1 cellular context compared by ENCODE assay signal in the genomic region with DNA sequence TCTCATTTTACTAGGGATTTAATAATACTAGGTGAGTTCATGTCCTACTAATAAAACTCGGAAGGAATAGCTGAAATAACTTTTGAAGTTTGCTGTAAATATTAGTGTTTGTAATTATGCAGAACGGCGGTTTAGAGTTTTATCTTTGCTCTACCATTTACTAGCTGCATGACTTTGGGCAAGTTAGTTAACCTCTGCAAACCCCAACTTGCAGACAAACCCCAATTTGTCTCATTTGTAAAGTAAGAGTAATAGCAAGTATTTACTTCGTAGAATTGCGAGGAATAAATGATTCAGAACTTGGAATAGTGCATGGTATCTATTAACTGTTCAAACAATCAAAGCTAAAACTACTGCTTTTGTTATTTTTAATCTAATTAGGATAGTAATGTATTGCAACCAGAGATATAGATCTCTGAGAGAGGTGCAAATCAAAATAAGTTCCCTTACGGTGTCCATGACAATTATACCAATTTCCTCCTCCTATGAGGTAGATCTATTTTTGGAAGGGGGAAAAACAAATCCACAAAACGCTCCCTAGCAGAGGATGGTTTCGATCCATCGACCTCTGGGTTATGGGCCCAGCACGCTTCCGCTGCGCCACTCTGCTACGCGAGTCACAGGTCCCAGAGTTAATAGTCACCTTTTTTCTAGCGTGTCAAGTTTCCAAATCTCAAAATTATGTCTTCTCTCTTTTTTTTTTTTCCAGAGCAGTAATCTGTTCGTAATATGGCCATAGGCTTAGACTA.
TF ChIP-seq lines count a peak whose summit lies in the region.

No MANE protein-coding gene starts in this region.

TF ChIP-seq in HepG2, 621 proteins besides CTCF, POLR2A, EP300 and RAD21 (continued from another document and continues in another):
- TF ChIP-seq NFAT5 (CRISPR knock-in tag; IDR thresholded peaks at IDR 0.05) (no peak), NFRKB (IDR thresholded peaks at IDR 0.05) (no peak), ZNF124 (CRISPR knock-in tag; IDR thresholded peaks at IDR 0.05) (peak; percentile 81; the same call in 1 of the 2 replicates), STAG1 (CRISPR knock-in tag; IDR thresholded peaks at IDR 0.05) (no peak), ZNF781 (CRISPR knock-in tag; IDR thresholded peaks at IDR 0.05; ENCODE audit: borderline replicate concordance, not compliant biosample characterization) (no peak), ZBTB3 (CRISPR knock-in tag; IDR thresholded peaks at IDR 0.05; ENCODE audit: borderline replicate concordance, low read depth) (no peak), MAFG (CRISPR knock-in tag; IDR thresholded peaks at IDR 0.05) (no peak), ZNF275 (CRISPR knock-in tag; IDR thresholded peaks at IDR 0.05; ENCODE audit: borderline replicate concordance) (no peak), SSRP1 (CRISPR knock-in tag; IDR thresholded peaks at IDR 0.05) (no peak), ZFP90 (CRISPR knock-in tag; IDR thresholded peaks at IDR 0.05; ENCODE audit: borderline replicate concordance) (no peak), GZF1 (CRISPR knock-in tag; IDR thresholded peaks at IDR 0.05) (0 out of 2 replicates have a peak, but pooled peaks have one; percentile 37), ATF3 (CRISPR knock-in tag; IDR thresholded peaks at IDR 0.05) (0 out of 2 replicates have a peak, but pooled peaks have one; percentile 35), KLF6 (CRISPR knock-in tag; IDR thresholded peaks at IDR 0.05) (peak; percentile 83; the same call in 1 of the 2 replicates), KLF11 (CRISPR knock-in tag; IDR thresholded peaks at IDR 0.05) (0 out of 2 replicates have a peak, but pooled peaks have one; percentile 60), SRY (CRISPR knock-in tag; IDR thresholded peaks at IDR 0.05) (no peak), NKX3-1 (CRISPR knock-in tag; IDR thresholded peaks at IDR 0.05) (no peak), ZNF251 (CRISPR knock-in tag; IDR thresholded peaks at IDR 0.05) (no peak), ZNF687 (CRISPR knock-in tag; IDR thresholded peaks at IDR 0.05) (no peak), ZC3H13 (CRISPR knock-in tag; IDR thresholded peaks at IDR 0.05) (no peak), EEA1 (CRISPR knock-in tag; IDR thresholded peaks at IDR 0.05; ENCODE audit: borderline replicate concordance) (no peak), THAP8 (CRISPR knock-in tag; IDR thresholded peaks at IDR 0.05; ENCODE audit: borderline replicate concordance) (no peak), PAF1 (CRISPR knock-in tag; IDR thresholded peaks at IDR 0.05) (no peak), ZNF720 (CRISPR knock-in tag; IDR thresholded peaks at IDR 0.05) (no peak), ZFYVE20 (CRISPR knock-in tag; IDR thresholded peaks at IDR 0.05; ENCODE audit: borderline replicate concordance, low read depth) (no peak), RAD51 (IDR thresholded peaks at IDR 0.05; ENCODE audit: borderline replicate concordance) (no peak), NFYB (CRISPR knock-in tag; IDR thresholded peaks at IDR 0.05) (no peak; the same call in 1 of the 2 replicates), TCF7L2 (IDR thresholded peaks at IDR 0.05; ENCODE audit: low read depth, low read length) (no peak), YEATS4 (CRISPR knock-in tag; IDR thresholded peaks at IDR 0.05; ENCODE audit: borderline replicate concordance) (no peak), ZNF557 (CRISPR knock-in tag; IDR thresholded peaks at IDR 0.05) (no peak), FLYWCH1 (CRISPR knock-in tag; IDR thresholded peaks at IDR 0.05) (no peak), ZNF629 (CRISPR knock-in tag; conservative IDR thresholded peaks at IDR 0.05) (peak; percentile 80), ARID5B (CRISPR knock-in tag; IDR thresholded peaks at IDR 0.05) (peak; percentile 87), KLF16 (CRISPR knock-in tag; IDR thresholded peaks at IDR 0.05) (peak in 1 of 2 experiments; percentile 94; a peak in 2 of 4 replicates), NAIF1 (CRISPR knock-in tag; IDR thresholded peaks at IDR 0.05; ENCODE audit: borderline replicate concordance) (no peak), ZNF737 (CRISPR knock-in tag; IDR thresholded peaks at IDR 0.05; ENCODE audit: borderline replicate concordance) (no peak)
- TF ChIP-seq, protein P1, sequence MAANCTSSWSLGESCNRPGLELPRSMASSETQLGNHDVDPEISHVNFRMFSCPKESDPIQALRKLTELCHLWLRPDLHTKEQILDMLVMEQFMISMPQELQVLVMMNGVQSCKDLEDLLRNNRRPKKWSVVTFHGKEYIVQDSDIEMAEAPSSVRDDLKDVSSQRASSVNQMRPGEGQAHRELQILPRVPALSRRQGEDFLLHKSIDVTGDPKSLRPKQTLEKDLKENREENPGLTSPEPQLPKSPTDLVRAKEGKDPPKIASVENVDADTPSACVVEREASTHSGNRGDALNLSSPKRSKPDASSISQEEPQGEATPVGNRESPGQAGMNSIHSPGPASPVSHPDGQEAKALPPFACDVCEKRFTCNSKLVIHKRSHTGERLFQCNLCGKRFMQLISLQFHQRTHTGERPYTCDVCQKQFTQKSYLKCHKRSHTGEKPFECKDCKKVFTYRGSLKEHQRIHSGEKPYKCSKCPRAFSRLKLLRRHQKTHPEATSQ (CRISPR knock-in tag; IDR thresholded peaks at IDR 0.05; ENCODE audit: borderline replicate concordance): no peak
- TF ChIP-seq, protein P2, sequence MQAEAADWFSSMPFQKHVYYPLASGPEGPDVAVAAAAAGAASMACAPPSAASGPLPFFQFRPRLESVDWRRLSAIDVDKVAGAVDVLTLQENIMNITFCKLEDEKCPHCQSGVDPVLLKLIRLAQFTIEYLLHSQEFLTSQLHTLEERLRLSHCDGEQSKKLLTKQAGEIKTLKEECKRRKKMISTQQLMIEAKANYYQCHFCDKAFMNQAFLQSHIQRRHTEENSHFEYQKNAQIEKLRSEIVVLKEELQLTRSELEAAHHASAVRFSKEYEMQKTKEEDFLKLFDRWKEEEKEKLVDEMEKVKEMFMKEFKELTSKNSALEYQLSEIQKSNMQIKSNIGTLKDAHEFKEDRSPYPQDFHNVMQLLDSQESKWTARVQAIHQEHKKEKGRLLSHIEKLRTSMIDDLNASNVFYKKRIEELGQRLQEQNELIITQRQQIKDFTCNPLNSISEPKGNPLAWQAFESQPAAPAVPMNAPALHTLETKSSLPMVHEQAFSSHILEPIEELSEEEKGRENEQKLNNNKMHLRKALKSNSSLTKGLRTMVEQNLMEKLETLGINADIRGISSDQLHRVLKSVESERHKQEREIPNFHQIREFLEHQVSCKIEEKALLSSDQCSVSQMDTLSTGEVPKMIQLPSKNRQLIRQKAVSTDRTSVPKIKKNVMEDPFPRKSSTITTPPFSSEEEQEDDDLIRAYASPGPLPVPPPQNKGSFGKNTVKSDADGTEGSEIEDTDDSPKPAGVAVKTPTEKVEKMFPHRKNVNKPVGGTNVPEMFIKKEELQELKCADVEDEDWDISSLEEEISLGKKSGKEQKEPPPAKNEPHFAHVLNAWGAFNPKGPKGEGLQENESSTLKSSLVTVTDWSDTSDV (CRISPR knock-in tag; IDR thresholded peaks at IDR 0.05): no peak
